8 cellular contexts compared by ENCODE assay signal in the genomic region with DNA sequence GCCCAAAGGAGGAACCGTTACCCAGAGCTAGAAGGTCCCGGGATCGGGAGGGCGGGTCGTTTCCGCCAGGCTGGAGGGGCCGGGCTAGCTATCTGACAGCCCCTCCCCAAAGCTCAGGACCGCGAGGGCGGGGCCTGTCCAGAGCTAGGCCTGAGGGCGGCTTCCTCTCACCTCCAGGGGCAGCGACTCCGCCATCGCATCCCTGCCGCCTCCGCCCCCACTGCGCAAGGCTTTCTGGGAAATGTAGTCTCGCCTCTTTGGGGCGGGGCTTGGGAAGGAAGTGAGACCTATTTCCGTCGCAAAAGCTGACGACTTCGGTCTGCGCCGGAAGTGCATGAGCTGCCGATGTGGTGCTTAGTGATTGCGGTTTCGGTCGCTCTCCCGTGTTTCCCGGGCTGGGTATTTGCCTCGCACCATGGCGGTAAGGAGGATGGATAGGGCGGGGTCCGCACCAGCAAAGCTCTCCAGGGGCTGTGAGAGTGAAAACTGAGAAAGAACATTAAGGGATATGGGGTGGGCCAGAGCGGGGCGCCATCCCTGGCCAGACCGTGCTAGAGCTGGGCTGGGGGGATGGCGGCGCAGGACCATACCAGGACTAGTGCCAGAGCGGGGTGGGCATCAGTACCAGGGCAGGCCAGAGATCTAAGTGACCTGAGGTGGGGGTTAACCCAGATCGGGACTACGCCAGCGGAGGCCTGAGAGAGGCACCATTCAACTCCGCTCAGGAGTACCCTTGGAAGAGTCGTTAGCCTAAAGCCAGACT. TPM values are rescaled to one million over a fixed set of nuclear protein-coding genes. Genes with fewer than 3 reads are reported as not detected.
A peak's percentile ranks its signal among the peaks of the same experiment; 100 is the strongest.
DNase-seq lines count a peak whose midpoint lies in the region; TF ChIP-seq lines count a peak whose summit lies in the region.

A gene (plus strand): TSS at position 327 of the 763 bp plus-strand sequence. CDS start 89 bp downstream, at position 416.

- CTCF ChIA-PET in SK-N-SH (lab: Yijun Ruan, JAX) = interaction anchor here (0.7 to 2.9 kb wide), 14 partner anchors 9 to 72 kb away, joined by 3 to 10 read pairs (median 4); a partner anchor contains a TSS

- DNase-seq in GM04504 (ENCODE audit: low read depth) (peak; percentile 98), HFFc6 (peak; percentile 98), NCI-H1048 (lab: John Stamatoyannopoulos, UW) (peak; percentile 71), SK-N-SH (peak; percentile 97), globus pallidus (ENCODE audit: low spot score) (peak; percentile 95), nucleus accumbens (lab: John Stamatoyannopoulos, UW) (peak; percentile 68 to 98 (median 93)), suprapubic skin (ENCODE audit: low spot score in 2 of 2) (peak; percentile 99)
- peak; percentile 97 for DNase-seq in activated naive CD4-positive, alpha-beta T cell treated with anti-CD3 and anti-CD28 coated beads, Interleukin-2, amount 50 U/mL, for 16 hours

- H3K9me2 ChIP-seq in SK-N-SH = no peaks in the 10 kb centered on the region

- H4K20me1 ChIP-seq in SK-N-SH (ENCODE audit: insufficient read depth) = no peaks in the 10 kb centered on the region

- no peaks in the 10 kb centered on the region for H3K9me3 ChIP-seq in SK-N-SH
- H3K9me3 ChIP-seq in suprapubic skin = no peaks in the 10 kb centered on the region

- H3K4me2 ChIP-seq in SK-N-SH = peak within 1 kb of the TSS; percentile 88

- POLR2A ChIA-PET in SK-N-SH (lab: Yijun Ruan, JAX) = interaction anchor here (0.6 to 2.2 kb wide), 13 partner anchors 9 to 334 kb away, joined by 3 to 14 read pairs (median 5); a partner anchor contains a TSS

- H3K36me3 Mint-ChIP-seq in HFFc6 (ENCODE audit: low read depth) = peaks cover 17% of the 10 kb centered on the region

- 2% methylated on average over 38 of the region's 46 CpGs for WGBS in SK-N-SH (ENCODE audit: low lambda C conversion rate)
- 0% methylated on average over 15 of the region's 46 CpGs for WGBS in suprapubic skin

- TF ChIP-seq CTCF in HFFc6 (IDR thresholded peaks at IDR 0.05) (peak; percentile 45; the same call in 1 of the 2 replicates), SK-N-SH (IDR thresholded peaks at IDR 0.05) (peak; percentile 48), suprapubic skin (IDR thresholded peaks at IDR 0.05) (no peak)

- H3K9me3 Mint-ChIP-seq in HFFc6 = no peaks in the 10 kb centered on the region

- no peak for TF ChIP-seq EP300 in SK-N-SH (IDR thresholded peaks at IDR 0.05; ENCODE audit: borderline replicate concordance in 1 of 2, low read depth in 1 of 2, low read length in 1 of 2)
- no peak for TF ChIP-seq EP300 in suprapubic skin (IDR thresholded peaks at IDR 0.05)

- H3F3A ChIP-seq in SK-N-SH (replicated peaks; ENCODE audit: insufficient read depth) = peaks cover 26% of the 10 kb centered on the region

- H3K27ac Mint-ChIP-seq in HFFc6 = peak within 1 kb of the TSS; percentile 95

- peak within 1 kb of the TSS; percentile 83 for H3K9ac ChIP-seq in SK-N-SH

- peak in 1 of 2 donors; percentile 74 for TF ChIP-seq POLR2A in suprapubic skin (IDR thresholded peaks at IDR 0.05)

- peaks cover 8% of the 10 kb centered on the region for H3K27me3 Mint-ChIP-seq in HFFc6 (ENCODE audit: insufficient read depth)

- peak within 1 kb of the TSS; percentile 72; the same call in 1 of the 2 replicates for H2AFZ ChIP-seq in SK-N-SH (ENCODE audit: low read depth)

- peak within 1 kb of the TSS; percentile 98 for H3K4me3 Mint-ChIP-seq in HFFc6

- no peak for TF ChIP-seq RAD21 in SK-N-SH (IDR thresholded peaks at IDR 0.05; ENCODE audit: low read length)

- H3K36me3 ChIP-seq in SK-N-SH (replicated peaks in 1 of 2; ENCODE audit: control insufficient read depth in 1 of 2, insufficient read depth in 2 of 2, low read length in 1 of 2) (peaks cover 17 to 41% of the 10 kb centered on the region in 2 experiments), suprapubic skin (peaks cover 38% of the 10 kb centered on the region)

- H3K4me3 ChIP-seq in SK-N-SH (ENCODE audit: low read depth in 2 of 2, low read length in 1 of 2) = peak within 1 kb of the TSS; percentile 92 to 100
- H3K4me3 ChIP-seq in suprapubic skin = peak within 1 kb of the TSS; percentile 93

- peaks cover 34% of the 10 kb centered on the region for H3K79me2 ChIP-seq in SK-N-SH (ENCODE audit: insufficient read depth)

- H3K27me3 ChIP-seq in SK-N-SH (ENCODE audit: insufficient read depth) = no peaks in the 10 kb centered on the region
- no peaks in the 10 kb centered on the region for H3K27me3 ChIP-seq in suprapubic skin

- H3K4me1 Mint-ChIP-seq in HFFc6 (ENCODE audit: low read depth) = peaks cover 34% of the 10 kb centered on the region

- peak within 1 kb of the TSS; percentile 72 to 83 for H3K27ac ChIP-seq in SK-N-SH (ENCODE audit: low read depth in 2 of 2, low read length in 1 of 2)
- peak within 1 kb of the TSS; percentile 78 for H3K27ac ChIP-seq in suprapubic skin

- peaks cover 0 to 22% of the 10 kb centered on the region in 2 experiments; a peak in 2 of 4 replicates for H3K4me1 ChIP-seq in SK-N-SH (ENCODE audit: control insufficient read depth in 1 of 2, insufficient read depth in 2 of 2, low read depth in 1 of 2, low read length in 1 of 2)
- peaks cover 19% of the 10 kb centered on the region for H3K4me1 ChIP-seq in suprapubic skin

TF ChIP-seq in SK-N-SH, 30 proteins besides CTCF, POLR2A, EP300 and RAD21 (continues in another document):
- TF ChIP-seq RCOR1 (IDR thresholded peaks at IDR 0.05; ENCODE audit: low read length) (peak; percentile 35; the same call in 1 of the 2 replicates), JUND (IDR thresholded peaks at IDR 0.05) (no peak), RFX5 (IDR thresholded peaks at IDR 0.05; ENCODE audit: low read length) (no peak), TCF12 (IDR thresholded peaks at IDR 0.05) (no peak), EZH2phosphoT487 (IDR thresholded peaks at IDR 0.05; ENCODE audit: borderline replicate concordance, low read depth) (no peak), FOXJ3 (CRISPR knock-in tag; IDR thresholded peaks at IDR 0.05) (no peak), SMC3 (IDR thresholded peaks at IDR 0.05; ENCODE audit: low read depth, low read length) (no peak), ELF1 (IDR thresholded peaks at IDR 0.05) (peak; percentile 98), SIN3A (IDR thresholded peaks at IDR 0.05; ENCODE audit: borderline replicate concordance, low read depth, low read length) (peak; percentile 91), POLR2AphosphoS5 (IDR thresholded peaks at IDR 0.05; ENCODE audit: low read depth, low read length) (peak; percentile 70; the same call in 1 of the 2 replicates), TEAD4 (IDR thresholded peaks at IDR 0.05; ENCODE audit: borderline replicate concordance, insufficient read depth) (no peak), CHD2 (IDR thresholded peaks at IDR 0.05; ENCODE audit: low read length, partially characterized antibody) (peak; percentile 87), FOXM1 (IDR thresholded peaks at IDR 0.05; ENCODE audit: low read depth) (no peak), MEF2A (IDR thresholded peaks at IDR 0.05; ENCODE audit: borderline replicate concordance, low read depth) (no peak)
- TF ChIP-seq, protein P1, sequence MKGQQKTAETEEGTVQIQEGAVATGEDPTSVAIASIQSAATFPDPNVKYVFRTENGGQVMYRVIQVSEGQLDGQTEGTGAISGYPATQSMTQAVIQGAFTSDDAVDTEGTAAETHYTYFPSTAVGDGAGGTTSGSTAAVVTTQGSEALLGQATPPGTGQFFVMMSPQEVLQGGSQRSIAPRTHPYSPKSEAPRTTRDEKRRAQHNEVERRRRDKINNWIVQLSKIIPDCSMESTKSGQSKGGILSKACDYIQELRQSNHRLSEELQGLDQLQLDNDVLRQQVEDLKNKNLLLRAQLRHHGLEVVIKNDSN (IDR thresholded peaks at IDR 0.05; ENCODE audit: borderline replicate concordance, low read depth) = no peak
- TF ChIP-seq, protein P2, sequence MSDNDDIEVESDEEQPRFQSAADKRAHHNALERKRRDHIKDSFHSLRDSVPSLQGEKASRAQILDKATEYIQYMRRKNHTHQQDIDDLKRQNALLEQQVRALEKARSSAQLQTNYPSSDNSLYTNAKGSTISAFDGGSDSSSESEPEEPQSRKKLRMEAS (IDR thresholded peaks at IDR 0.05; ENCODE audit: low read depth) = peak; percentile 94
- TF ChIP-seq, protein P3, sequence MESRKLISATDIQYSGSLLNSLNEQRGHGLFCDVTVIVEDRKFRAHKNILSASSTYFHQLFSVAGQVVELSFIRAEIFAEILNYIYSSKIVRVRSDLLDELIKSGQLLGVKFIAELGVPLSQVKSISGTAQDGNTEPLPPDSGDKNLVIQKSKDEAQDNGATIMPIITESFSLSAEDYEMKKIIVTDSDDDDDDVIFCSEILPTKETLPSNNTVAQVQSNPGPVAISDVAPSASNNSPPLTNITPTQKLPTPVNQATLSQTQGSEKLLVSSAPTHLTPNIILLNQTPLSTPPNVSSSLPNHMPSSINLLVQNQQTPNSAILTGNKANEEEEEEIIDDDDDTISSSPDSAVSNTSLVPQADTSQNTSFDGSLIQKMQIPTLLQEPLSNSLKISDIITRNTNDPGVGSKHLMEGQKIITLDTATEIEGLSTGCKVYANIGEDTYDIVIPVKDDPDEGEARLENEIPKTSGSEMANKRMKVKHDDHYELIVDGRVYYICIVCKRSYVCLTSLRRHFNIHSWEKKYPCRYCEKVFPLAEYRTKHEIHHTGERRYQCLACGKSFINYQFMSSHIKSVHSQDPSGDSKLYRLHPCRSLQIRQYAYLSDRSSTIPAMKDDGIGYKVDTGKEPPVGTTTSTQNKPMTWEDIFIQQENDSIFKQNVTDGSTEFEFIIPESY (IDR thresholded peaks at IDR 0.05; ENCODE audit: borderline replicate concordance, low read depth) = no peak; the same call in 1 of the 2 replicates
- TF ChIP-seq, protein P4, sequence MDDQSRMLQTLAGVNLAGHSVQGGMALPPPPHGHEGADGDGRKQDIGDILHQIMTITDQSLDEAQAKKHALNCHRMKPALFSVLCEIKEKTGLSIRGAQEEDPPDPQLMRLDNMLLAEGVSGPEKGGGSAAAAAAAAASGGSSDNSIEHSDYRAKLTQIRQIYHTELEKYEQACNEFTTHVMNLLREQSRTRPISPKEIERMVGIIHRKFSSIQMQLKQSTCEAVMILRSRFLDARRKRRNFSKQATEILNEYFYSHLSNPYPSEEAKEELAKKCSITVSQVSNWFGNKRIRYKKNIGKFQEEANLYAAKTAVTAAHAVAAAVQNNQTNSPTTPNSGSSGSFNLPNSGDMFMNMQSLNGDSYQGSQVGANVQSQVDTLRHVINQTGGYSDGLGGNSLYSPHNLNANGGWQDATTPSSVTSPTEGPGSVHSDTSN (IDR thresholded peaks at IDR 0.05) = no peak; the same call in 1 of the 2 replicates

RNA-seq across cellular contexts. Expression of the gene that starts here (rescaled TPM):
- total RNA-seq in HFFc6 (2021; fragmentation: NEBNext Ultra II Directional; extraction: Animal tissue kit (Norgen Biotek cat#: 25700)) = 10 to 100 TPM; 50.9 to 67.8 (median 58.4) TPM
- polyA plus RNA-seq in SK-N-SH (2012; rRNA removed) = 98.2 and 130 TPM in 2 replicates
- 85.0 and 109 TPM in 2 replicates for polyA plus RNA-seq in SK-N-SH (2012; cell fraction: cytosol; rRNA removed)
- polyA plus RNA-seq in SK-N-SH (2012; cell fraction: nucleus; rRNA removed) = 101 TPM in 2 replicates
- 10 to 100 TPM; 32.8 to 46.8 (median 40.0) TPM for total RNA-seq in suprapubic skin

Comparison
In these comparisons a context has a peak if more than half of its experiments do, and no peak if none do; other contexts are left out.
1. Peak in every context shown above with its lines: DNase-seq, H3K4me3 ChIP-seq and H3K27ac ChIP-seq.
2. CTCF ChIP-seq: peak in HFFc6 (single experiment) and SK-N-SH (single experiment); none in suprapubic skin (0 of 2).